26 cellular contexts compared by ENCODE assay signal in the genomic region with DNA sequence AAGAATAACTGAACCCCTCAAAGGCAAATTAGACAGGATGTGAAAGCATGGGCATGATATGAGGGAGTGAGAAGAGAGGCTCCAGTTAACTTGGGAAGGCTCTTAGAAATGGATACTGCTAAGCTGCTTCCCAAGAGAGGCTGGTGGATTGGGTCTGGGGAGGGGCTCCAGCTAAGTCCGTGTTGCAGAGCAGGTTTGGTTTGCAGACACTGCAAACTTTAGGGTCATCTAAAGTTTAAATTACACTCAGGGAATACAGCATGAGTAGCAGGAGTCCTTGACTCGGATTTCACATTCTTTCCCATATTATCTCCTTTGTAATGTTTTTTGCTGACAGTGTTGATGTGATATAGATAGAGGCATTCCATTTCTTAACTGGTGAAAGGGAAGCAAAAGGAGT. TPM values are rescaled to one million over a fixed set of nuclear protein-coding genes. Genes with fewer than 3 reads are reported as not detected.
A peak's percentile ranks its signal among the peaks of the same experiment; 100 is the strongest.
DNase-seq lines count a peak whose midpoint lies in the region; ATAC-seq and TF ChIP-seq lines count a peak whose summit lies in the region.
"Had no signal": no experiment of that assay in that cellular context is flagged by ENCODE, and none has a peak within 500 bp of the region (broad histone marks: within the 10 kb centered on the region; RNA-seq: fewer than 3 reads in every experiment).

No MANE protein-coding gene starts in this region.

- H3K36me3 Mint-ChIP-seq in type B pancreatic cell = peaks cover 10% of the 10 kb centered on the region
- H3K36me3 Mint-ChIP-seq: activated naive CD8-positive, alpha-beta T cell treated with anti-CD3 and anti-CD28 coated beads, Interleukin-2, amount 10 ng/mL, durations not matched to agents 7 days and 5 days had no signal

- H3K4me3 ChIP-seq in astrocyte of the spinal cord (ENCODE audit: low read depth, low read length) = no peak overlapping the region
- H3K4me3 ChIP-seq: heart right ventricle, SK-N-MC had no signal

- ATAC-seq in GM18502 (IDR thresholded peaks at IDR 0.05; ENCODE audit: poor library complexity, unreplicated experiment) = no peak
- ATAC-seq in GM18868 (IDR thresholded peaks at IDR 0.05; ENCODE audit: unreplicated experiment) = no peak
- ATAC-seq: heart right ventricle, left colon had no signal

- in situ Hi-C loops in astrocyte of the spinal cord (cut with HindIII; ENCODE audit: low sequenced_read_pairs) = no loop called here

- H3K27ac Mint-ChIP-seq in type B pancreatic cell = peak overlapping the region; percentile 90
- H3K27ac Mint-ChIP-seq: activated CD4-positive, alpha-beta memory T cell treated with anti-CD3 and anti-CD28 coated beads, Interleukin-2, amount 10 ng/mL, durations not matched to agents 7 days and 5 days; activated naive CD8-positive, alpha-beta T cell treated with anti-CD3 and anti-CD28 coated beads, Interleukin-2, amount 10 ng/mL, durations not matched to agents 7 days and 5 days; CD4-positive, alpha-beta T cell; T-helper 1 cell treated with Interleukin-12 subunit alpha and Interleukin-12 subunit beta and Interleukin-4 antibody, amounts not matched to agents 30 μg/mL and 1 μg/mL, for 36 hours had no signal

- H3K4me1 Mint-ChIP-seq in type B pancreatic cell (ENCODE audit: unreplicated experiment) = peaks cover 21% of the 10 kb centered on the region
- H3K4me1 Mint-ChIP-seq: activated CD4-positive, alpha-beta memory T cell treated with anti-CD3 and anti-CD28 coated beads, Interleukin-2, amount 10 ng/mL, durations not matched to agents 7 days and 5 days; activated naive CD8-positive, alpha-beta T cell treated with anti-CD3 and anti-CD28 coated beads, Interleukin-2, amount 10 ng/mL, durations not matched to agents 7 days and 5 days had no signal

- peak overlapping the region; percentile 66 for H3K4me3 Mint-ChIP-seq in type B pancreatic cell
- H3K4me3 Mint-ChIP-seq: activated CD4-positive, alpha-beta memory T cell treated with anti-CD3 and anti-CD28 coated beads, Interleukin-2, amount 10 ng/mL, durations not matched to agents 7 days and 5 days; activated naive CD8-positive, alpha-beta T cell treated with anti-CD3 and anti-CD28 coated beads, Interleukin-2, amount 10 ng/mL, durations not matched to agents 7 days and 5 days; CD4-positive, alpha-beta T cell; T-helper 1 cell treated with Interleukin-12 subunit alpha and Interleukin-12 subunit beta and Interleukin-4 antibody, amounts not matched to agents 30 μg/mL and 1 μg/mL, for 36 hours had no signal

- DNase-seq in SIG-M5 treated with dmso at 0.1 percent for 504 hours (lab: John Stamatoyannopoulos, UW; ENCODE audit: unreplicated experiment) (peak; percentile 70), SIG-M5 (lab: John Stamatoyannopoulos, UW) (no peak), astrocyte of the spinal cord (ENCODE audit: low read depth, low spot score) (peak; percentile 0), iPS-NIHi7 (ENCODE audit: extremely low spot score) (peak; percentile 14), type B pancreatic cell (ENCODE audit: extremely low spot score, unreplicated experiment) (no peak)
- no peak for DNase-seq in activated effector memory CD4-positive, alpha-beta T cell treated with anti-CD3 and anti-CD28 coated beads, Interleukin-2, amount 50 U/mL, for 16 hours
- DNase-seq: activated CD4-positive, alpha-beta memory T cell treated with anti-CD3 and anti-CD28 coated beads, Interleukin-2, amount 10 ng/mL, durations not matched to agents 7 days and 5 days; activated CD4-positive, alpha-beta T cell treated with anti-CD3 and anti-CD28 coated beads for 1 hour; activated naive CD8-positive, alpha-beta T cell treated with anti-CD3 and anti-CD28 coated beads, Interleukin-2, amount 10 ng/mL, durations not matched to agents 7 days and 5 days; CD4-positive, alpha-beta T cell; effector CD8-positive, alpha-beta T cell; EL; erythroblast; foreskin melanocyte; HCEC 1CT; heart right ventricle; left colon; NCI-H1105; NCI-H1930; stimulated activated naive CD4-positive, alpha-beta T cell treated with Interleukin-2 at 50 U/mL for 16 hours had no signal

- no peaks in the 10 kb centered on the region for H3K27me3 Mint-ChIP-seq in type B pancreatic cell
- H3K27me3 Mint-ChIP-seq: activated CD4-positive, alpha-beta memory T cell treated with anti-CD3 and anti-CD28 coated beads, Interleukin-2, amount 10 ng/mL, durations not matched to agents 7 days and 5 days; activated naive CD8-positive, alpha-beta T cell treated with anti-CD3 and anti-CD28 coated beads, Interleukin-2, amount 10 ng/mL, durations not matched to agents 7 days and 5 days; CD4-positive, alpha-beta T cell had no signal

- TF ChIP-seq CTCF in astrocyte of the spinal cord (IDR thresholded peaks at IDR 0.05; ENCODE audit: low read depth, low read length) (no peak), type B pancreatic cell (conservative IDR thresholded peaks at IDR 0.05) (no peak)

- peaks cover 5% of the 10 kb centered on the region for H3K9me3 Mint-ChIP-seq in type B pancreatic cell

RNA-seq across cellular contexts. Expression of a gene that starts 31.8 kb away (rescaled TPM):
- 5.6 and 15.1 TPM in 2 replicates for total RNA-seq in type B pancreatic cell (ENCODE audit: low replicate concordance)
- total RNA-seq: activated CD4-positive, alpha-beta memory T cell treated with anti-CD3 and anti-CD28 coated beads, Interleukin-2, amount 10 ng/mL, durations not matched to agents 7 days and 5 days; activated naive CD8-positive, alpha-beta T cell treated with anti-CD3 and anti-CD28 coated beads, Interleukin-2, amount 10 ng/mL, durations not matched to agents 7 days and 5 days; CD4-positive, alpha-beta T cell; M059J; RPMI7951 had no signal

Comparison
In these comparisons a context has a peak if more than half of its experiments do, and no peak if none do; other contexts are left out.
1. DNase-seq: peak in SIG-M5 treated with dmso at 0.1 percent for 504 hours (single experiment), astrocyte of the spinal cord (single experiment) and iPS-NIHi7 (single experiment); none in SIG-M5 (single experiment), type B pancreatic cell (single experiment) and activated effector memory CD4-positive, alpha-beta T cell treated with anti-CD3 and anti-CD28 coated beads, Interleukin-2, amount 50 U/mL, for 16 hours (single experiment).